ENCODE assay signal across 14 cellular contexts in genomic region chr7:134562136-134562535, GRCh38. TPM values are rescaled to one million over a fixed set of nuclear protein-coding genes. Genes with fewer than 3 reads are reported as not detected.
A peak's percentile ranks its signal among the peaks of the same experiment; 100 is the strongest.
DNase-seq lines count a peak whose midpoint lies in the region; ATAC-seq, FAIRE-seq and TF ChIP-seq lines count a peak whose summit lies in the region.
"Had no signal": no experiment of that assay in that cellular context is flagged by ENCODE, and none has a peak within 500 bp of the region (broad histone marks: within the 10 kb centered on the region; RNA-seq: fewer than 3 reads in every experiment).

No MANE protein-coding gene starts in this region.

- H3K36me3 Mint-ChIP-seq in WTC11 = 0 out of 2 replicates have a peak, but pooled peaks cover 5% of the 10 kb centered on the region

- DNase-seq in AG09319 (ENCODE audit: extremely low read depth, low read depth) = peak; percentile 59
- peak; percentile 91 for DNase-seq in HT1080 (ENCODE audit: low read depth)
- DNase-seq in brain microvascular endothelial cell = peak; percentile 11
- DNase-seq in kidney tubule cell (ENCODE audit: low spot score) = peak; percentile 95
- no peak for DNase-seq in WTC11 (ENCODE audit: low spot score)
- DNase-seq in H54 (ENCODE audit: insufficient read length, low spot score) = no peak
- no peak for DNase-seq in BE2C
- DNase-seq: cerebellar nuclear complex, H9, NCI-H1694 treated with DMSO at 0.1 percent for 48 hours, Right ventricle myocardium superior had no signal

- no peak overlapping the region for H3K4me3 Mint-ChIP-seq in WTC11
- H3K4me3 Mint-ChIP-seq: H9 had no signal

- peaks cover under 1% of the 10 kb centered on the region for H3K27me3 Mint-ChIP-seq in WTC11 (ENCODE audit: low read depth)

- TF ChIP-seq CTCF in AG09319 (IDR thresholded peaks at IDR 0.05; ENCODE audit: low read depth, low read length) = no peak
- no peak for TF ChIP-seq CTCF in brain microvascular endothelial cell (IDR thresholded peaks at IDR 0.05; ENCODE audit: low read depth, low read length, missing control alignments)
- no peak for TF ChIP-seq CTCF in WTC11 (IDR thresholded peaks at IDR 0.05)
- TF ChIP-seq CTCF in BE2C (IDR thresholded peaks at IDR 0.05; ENCODE audit: low read depth, low read length) = no peak

- no peak overlapping the region for H3K4me3 ChIP-seq in brain microvascular endothelial cell (ENCODE audit: low read depth, low read length)
- no peak overlapping the region for H3K4me3 ChIP-seq in BE2C (ENCODE audit: low read depth, low read length)
- H3K4me3 ChIP-seq: prostate gland had no signal

- no peak overlapping the region for H3K27ac Mint-ChIP-seq in WTC11
- H3K27ac Mint-ChIP-seq: H9 had no signal

- H3K4me1 ChIP-seq in BE2C = no peaks in the 10 kb centered on the region
- H3K4me1 ChIP-seq: prostate gland had no signal

- in situ Hi-C loops in brain microvascular endothelial cell (cut with HindIII; ENCODE audit: low pct_ligation_motif_present, low sequenced_read_pairs) = no loop called here

- POLR2A ChIA-PET in WTC11 (lab: Charles Lee) = no interaction called here

- no peak overlapping the region for H3K27ac ChIP-seq in brain microvascular endothelial cell
- H3K27ac ChIP-seq: prostate gland had no signal

- H3K4me1 Mint-ChIP-seq in WTC11 = no peaks in the 10 kb centered on the region
- H3K4me1 Mint-ChIP-seq: H9 had no signal

- H3K27me3 ChIP-seq in brain microvascular endothelial cell (replicated peaks) (no peaks in the 10 kb centered on the region), BE2C (peaks cover 12% of the 10 kb centered on the region)

- H3K36me3 ChIP-seq in brain microvascular endothelial cell (replicated peaks) (no peaks in the 10 kb centered on the region), BE2C (no peaks in the 10 kb centered on the region)
- H3K36me3 ChIP-seq: prostate gland had no signal

- FAIRE-seq in H54 (lab: Jason Lieb, UNC) = no peak
- FAIRE-seq: D721Med had no signal

- peaks cover 47% of the 10 kb centered on the region for H3K9me3 Mint-ChIP-seq in WTC11

- no peaks in the 10 kb centered on the region; the same call in 1 of the 2 replicates for H3K9me3 ChIP-seq in BE2C
- H3K9me3 ChIP-seq: prostate gland had no signal

- no peak for TF ChIP-seq POLR2A in H54 (IDR thresholded peaks at IDR 0.05; ENCODE audit: low read depth, low read length)

- CTCF ChIA-PET in WTC11 (lab: Charles Lee) = no interaction called here

- ATAC-seq in WTC11 (no peak), HG02938 (IDR thresholded peaks at IDR 0.05; ENCODE audit: unreplicated experiment) (no peak)

TF ChIP-seq in WTC11, 78 proteins besides CTCF, POLR2A, EP300 and RAD21:
- no peak for TF ChIP-seq ATF2 (CRISPR knock-in tag; IDR thresholded peaks at IDR 0.05; ENCODE audit: borderline replicate concordance, low read depth)
- TF ChIP-seq OVOL2 (CRISPR knock-in tag; IDR thresholded peaks at IDR 0.05; ENCODE audit: borderline replicate concordance) = no peak
- no peak for TF ChIP-seq ARID4B (CRISPR knock-in tag; IDR thresholded peaks at IDR 0.05; ENCODE audit: borderline replicate concordance)
- TF ChIP-seq NR3C1 (CRISPR knock-in tag; conservative IDR thresholded peaks at IDR 0.05; ENCODE audit: low read depth) = no peak
- no peak for TF ChIP-seq JUN (CRISPR knock-in tag; IDR thresholded peaks at IDR 0.05)
- TF ChIP-seq ZNF232 (CRISPR knock-in tag; IDR thresholded peaks at IDR 0.05) = no peak
- no peak for TF ChIP-seq MAX (CRISPR knock-in tag; IDR thresholded peaks at IDR 0.05)
- no peak for TF ChIP-seq E2F4 (CRISPR knock-in tag; IDR thresholded peaks at IDR 0.05; ENCODE audit: borderline replicate concordance, low read depth)
- no peak for TF ChIP-seq FOXP1 (CRISPR knock-in tag; IDR thresholded peaks at IDR 0.05; ENCODE audit: borderline replicate concordance)
- no peak for TF ChIP-seq NFE2L1 (CRISPR knock-in tag; IDR thresholded peaks at IDR 0.05)
- TF ChIP-seq ZBTB21 (CRISPR knock-in tag; IDR thresholded peaks at IDR 0.05; ENCODE audit: borderline replicate concordance) = no peak
- no peak for TF ChIP-seq ERG (CRISPR knock-in tag; IDR thresholded peaks at IDR 0.05)
- no peak for TF ChIP-seq NFYB (CRISPR knock-in tag; conservative IDR thresholded peaks at IDR 0.05; ENCODE audit: low read depth)
- no peak for TF ChIP-seq ATF3 (CRISPR knock-in tag; conservative IDR thresholded peaks at IDR 0.05)
- TF ChIP-seq ETV6 (CRISPR knock-in tag; IDR thresholded peaks at IDR 0.05) = no peak
- TF ChIP-seq SOX15 (CRISPR knock-in tag; IDR thresholded peaks at IDR 0.05) = no peak
- no peak for TF ChIP-seq ZNF671 (CRISPR knock-in tag; IDR thresholded peaks at IDR 0.05)

RNA-seq across cellular contexts. Expression of gene AKR1B15, which starts 13.2 kb away (rescaled TPM):
- not detected in 2 replicates for total RNA-seq in HT1080 (2014; rRNA removed; shearing (Covaris generic))
- not detected in 2 replicates for polyA plus RNA-seq in HT1080 (2015; cell fraction: cytosol; rRNA removed)
- polyA plus RNA-seq in HT1080 (2015; cell fraction: nucleus; rRNA removed) = not detected in 2 replicates
- total RNA-seq in WTC11 (2021) = not detected in 3 replicates
- 0.22 TPM for polyA plus RNA-seq in BE2C (2012; ENCODE audit: insufficient read depth, insufficient read length, low read depth)
- total RNA-seq: H9, Right ventricle myocardium superior had no signal

RNA-seq across cellular contexts. Expression of gene AKR1B10, which starts 34.8 kb away (rescaled TPM):
- 1.2 and 1.6 TPM in 2 replicates for total RNA-seq in HT1080 (2014; rRNA removed; shearing (Covaris generic))
- 1.0 and 2.1 TPM in 2 replicates for polyA plus RNA-seq in HT1080 (2015; cell fraction: cytosol; rRNA removed)
- 1.6 and 3.3 TPM in 2 replicates for polyA plus RNA-seq in HT1080 (2015; cell fraction: nucleus; rRNA removed)
- total RNA-seq in WTC11 (2021) = 0.18 to 0.22 TPM in 2 of 3 replicates, not detected in the other
- not detected for polyA plus RNA-seq in BE2C (2012; ENCODE audit: insufficient read depth, insufficient read length, low read depth)
- total RNA-seq: H9 had no signal

Comparison
In these comparisons a context has a peak if more than half of its experiments do, and no peak if none do; other contexts are left out.
1. DNase-seq: peak in AG09319 (single experiment), HT1080 (single experiment), brain microvascular endothelial cell (single experiment) and kidney tubule cell (single experiment); none in WTC11 (single experiment), H54 (single experiment) and BE2C (single experiment).